Comparison of ENCODE assay signal across 9 cellular contexts in the genomic region with DNA sequence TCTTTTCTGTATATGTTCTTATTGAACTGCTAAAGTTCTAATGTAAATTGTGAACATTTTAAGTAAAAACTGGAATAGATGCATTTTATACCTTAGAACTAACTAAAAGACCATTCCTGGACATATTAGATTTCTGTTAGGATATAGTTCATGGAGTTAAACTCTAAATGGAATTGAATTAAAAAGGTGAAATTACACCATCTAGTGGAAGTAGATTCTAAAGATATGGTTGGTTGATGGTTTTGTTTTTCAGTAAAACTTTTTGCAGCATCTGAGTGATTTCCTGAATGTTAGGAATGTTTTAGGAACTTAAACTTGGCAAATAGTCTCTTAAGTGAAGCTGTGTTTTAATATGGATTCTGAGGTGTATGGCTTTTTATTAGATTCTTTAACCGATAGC.
A peak's percentile ranks its signal among the peaks of the same experiment; 100 is the strongest.
DNase-seq lines count a peak whose midpoint lies in the region; ATAC-seq, FAIRE-seq and TF ChIP-seq lines count a peak whose summit lies in the region.
"Had no signal": no experiment of that assay in that cellular context is flagged by ENCODE, and none has a peak within 500 bp of the region (broad histone marks: within the 10 kb centered on the region; RNA-seq: fewer than 3 reads in every experiment).

No MANE protein-coding gene starts in this region.

- H2AFZ ChIP-seq in H9 (ENCODE audit: low read length): no peak overlapping the region
- no peak overlapping the region for H2AFZ ChIP-seq in keratinocyte (ENCODE audit: control insufficient read depth, low read length)

- FAIRE-seq in keratinocyte (lab: Jason Lieb, UNC): peak; percentile 48

- H2BK12ac ChIP-seq in H9 (ENCODE audit: insufficient read length, low read depth, low read length): no peak overlapping the region

- no peaks in the 10 kb centered on the region for H3K4me1 Mint-ChIP-seq in H9
- no peaks in the 10 kb centered on the region for H3K4me1 Mint-ChIP-seq in CD4-positive, alpha-beta T cell (ENCODE audit: low read depth)

- H3T11ph ChIP-seq in H9 (ENCODE audit: low read length): no peak overlapping the region

- no peak overlapping the region for H3K4me3 Mint-ChIP-seq in H9
- no peak overlapping the region for H3K4me3 Mint-ChIP-seq in CD4-positive, alpha-beta T cell

- no peaks in the 10 kb centered on the region for H3K9me1 ChIP-seq in keratinocyte (ENCODE audit: control insufficient read depth, extremely low read depth, insufficient read depth, low read length)

- H3K79me2 ChIP-seq in H9 (ENCODE audit: insufficient read depth, low read length) (no peaks in the 10 kb centered on the region), keratinocyte (ENCODE audit: control insufficient read depth, insufficient read depth, low read length) (peaks cover 7% of the 10 kb centered on the region)

- H3K9me3 Mint-ChIP-seq in H9: no peaks in the 10 kb centered on the region
- no peaks in the 10 kb centered on the region for H3K9me3 Mint-ChIP-seq in CD4-positive, alpha-beta T cell

- no peak overlapping the region for H2BK120ac ChIP-seq in H9 (ENCODE audit: low read depth, low read length, poor library complexity, severe bottlenecking)

- dilution Hi-C loops in keratinocyte (cut with MboI; ENCODE audit: extremely low pct_ligation_motif_present, low sequenced_read_pairs): no loop called here

- no peak for TF ChIP-seq POLR2A in adrenal gland (IDR thresholded peaks at IDR 0.05)

- H3K56ac ChIP-seq in H9 (ENCODE audit: insufficient read length, low read depth, low read length): no peak overlapping the region

- H4K91ac ChIP-seq in H9 (ENCODE audit: insufficient read length, low read depth, low read length): no peak overlapping the region

- H3K4me2 ChIP-seq in H9 (ENCODE audit: insufficient read depth, insufficient read length, low read length): no peak overlapping the region
- H3K4me2 ChIP-seq in keratinocyte (ENCODE audit: control insufficient read depth, extremely low read depth, insufficient read depth, low read depth, low read length): no peak overlapping the region

- no peaks in the 10 kb centered on the region for H3K27me3 ChIP-seq in H9 (ENCODE audit: insufficient read depth, low read length)
- no peaks in the 10 kb centered on the region for H3K27me3 ChIP-seq in adrenal gland
- no peaks in the 10 kb centered on the region for H3K27me3 ChIP-seq in keratinocyte (ENCODE audit: control insufficient read depth, extremely low read depth, insufficient read depth, low read length)
- H3K27me3 ChIP-seq in CD4-positive, alpha-beta T cell (ENCODE audit: control insufficient read depth, insufficient read depth, low read length): no peaks in the 10 kb centered on the region

- H3K9ac ChIP-seq in H9 (ENCODE audit: extremely low read depth, insufficient read length, low read length) (no peak overlapping the region), keratinocyte (ENCODE audit: control insufficient read depth, extremely low read depth, insufficient read depth, low read length) (no peak overlapping the region)

- CTCF ChIA-PET in CD4-positive, alpha-beta T cell (lab: Charles Lee): interaction anchor here (1.0 kb wide), 1 partner anchor 9 kb away, joined by 3 read pairs; no protein-coding TSS in a partner anchor

- H4K8ac ChIP-seq in H9 (replicated peaks; ENCODE audit: insufficient read length, low read depth, low read length): no peak overlapping the region

- H3K4ac ChIP-seq in H9 (ENCODE audit: low read depth, low read length): no peak overlapping the region

- intact Hi-C loops in adrenal gland (cut with DNase I): no loop called here
- intact Hi-C loops in CD4-positive, alpha-beta T cell (cut with DNase I, micrococcal nuclease): loop anchor here (5.0 to 10.0 kb wide), 2 partner anchors 208 to 456 kb away; no protein-coding TSS in a partner anchor

- H3K4me1 ChIP-seq in H9 (ENCODE audit: insufficient read depth, low read length): no peaks in the 10 kb centered on the region
- no peaks in the 10 kb centered on the region for H3K4me1 ChIP-seq in adrenal gland (replicated peaks in 1 of 2)
- peaks cover 4% of the 10 kb centered on the region for H3K4me1 ChIP-seq in keratinocyte (ENCODE audit: control insufficient read depth, extremely low read depth, insufficient read depth, low read length)

- no peak overlapping the region for H4K5ac ChIP-seq in H9 (ENCODE audit: insufficient read length, low read depth, low read length)

- no peaks in the 10 kb centered on the region for H3K27me3 Mint-ChIP-seq in H9 (ENCODE audit: low read depth)
- H3K27me3 Mint-ChIP-seq in CD4-positive, alpha-beta T cell: no peaks in the 10 kb centered on the region

- no peak overlapping the region for H3K18ac ChIP-seq in H9 (ENCODE audit: insufficient read length, low read depth, low read length)

- H2BK20ac ChIP-seq in H9 (ENCODE audit: low read depth, low read length, poor library complexity, severe bottlenecking): no peak overlapping the region

- WGBS in H9 (ENCODE audit: extremely low coverage, insufficient read length, low lambda C conversion rate): no CpG with 5 or more reads among the region's 1 CpG
- WGBS in adrenal gland, 4 donors: 85 to 89% (median 88%) methylated on average over 1 of the region's 1 CpG

- H3K36me3 ChIP-seq in adrenal gland (replicated peaks in 1 of 2) (peaks cover 0 to 13% of the 10 kb centered on the region in 2 donors), keratinocyte (ENCODE audit: control insufficient read depth in 2 of 2, extremely low read depth in 1 of 2, insufficient read depth in 2 of 2, low read length in 2 of 2) (peaks cover 3 to 4% of the 10 kb centered on the region in 2 experiments)

- peak; percentile 45 for DNase-seq in ACHN
- no peak for DNase-seq in H9
- DNase-seq in adrenal gland: no peak
- no peak for DNase-seq in keratinocyte (ENCODE audit: low read depth, low spot score)
- no peak for DNase-seq in CD4-positive, alpha-beta T cell
- no peak for DNase-seq in D341Med (ENCODE audit: low spot score)
- DNase-seq: NCI-H2081 had no signal

- no peak overlapping the region for H2BK15ac ChIP-seq in H9 (ENCODE audit: low read depth, low read length)

- peaks cover 1 to 4% (median 2%) of the 10 kb centered on the region in 3 experiments; a peak in 4 of 7 replicates for H3K36me3 Mint-ChIP-seq in H9 (ENCODE audit: insufficient read depth in 1 of 3, low read depth in 3 of 3)
- H3K36me3 Mint-ChIP-seq in CD4-positive, alpha-beta T cell (ENCODE audit: low read depth): peaks cover 37% of the 10 kb centered on the region

- H3K27ac ChIP-seq in H9 (ENCODE audit: insufficient read length, low read depth, low read length) (no peak overlapping the region), adrenal gland (no peak overlapping the region), keratinocyte (ENCODE audit: control insufficient read depth, insufficient read depth, low read length) (peak overlapping the region; percentile 5)
- no peak overlapping the region for H3K27ac ChIP-seq in CD4-positive, alpha-beta T cell (ENCODE audit: low read depth, low read length)

- H3K9me3 ChIP-seq in H9 (ENCODE audit: control insufficient read depth, low read depth, low read length): no peaks in the 10 kb centered on the region
- no peaks in the 10 kb centered on the region for H3K9me3 ChIP-seq in adrenal gland (replicated peaks in 1 of 3)
- no peaks in the 10 kb centered on the region for H3K9me3 ChIP-seq in keratinocyte (ENCODE audit: control insufficient read depth, low read depth, low read length)
- H3K9me3 ChIP-seq in CD4-positive, alpha-beta T cell (ENCODE audit: control insufficient read depth, low read length): no peaks in the 10 kb centered on the region

- POLR2A ChIA-PET in CD4-positive, alpha-beta T cell (lab: Charles Lee): no interaction called here

- H3K79me1 ChIP-seq in H9 (ENCODE audit: insufficient read depth, low read depth, low read length, poor library complexity, severe bottlenecking): no peaks in the 10 kb centered on the region

- no peak overlapping the region for H3K27ac Mint-ChIP-seq in H9
- H3K27ac Mint-ChIP-seq in CD4-positive, alpha-beta T cell: no peak overlapping the region

- no peak overlapping the region for H3K14ac ChIP-seq in H9 (ENCODE audit: insufficient read depth, low read length)

- peak; percentile 41; the same call in 2 of the 3 replicates for TF ChIP-seq CTCF in H9 (conservative IDR thresholded peaks at IDR 0.05)
- TF ChIP-seq CTCF in adrenal gland (IDR thresholded peaks at IDR 0.05): peak in 5 of 6 experiments; percentile 20 to 42 (median 22)
- no peak for TF ChIP-seq CTCF in keratinocyte (optimal IDR thresholded peaks at IDR 0.05 in 1 of 3, IDR thresholded peaks at IDR 0.05 in 1 of 3, conservative IDR thresholded peaks at IDR 0.05 in 1 of 3; ENCODE audit: extremely low read depth in 1 of 3, insufficient read depth in 2 of 3, low read length in 3 of 3)
- TF ChIP-seq CTCF in CD4-positive, alpha-beta T cell (IDR thresholded peaks at IDR 0.05): no peak

- ATAC-seq in CD4-positive, alpha-beta T cell (ENCODE audit: poor library complexity): no peak
- ATAC-seq in activated CD4-positive, CD25-positive, alpha-beta regulatory T cell treated with anti-CD3 and anti-CD28 coated beads, Interleukin-2, amount 50 U/mL, for 24 hours: no peak
- no peak for ATAC-seq in HG03457 (IDR thresholded peaks at IDR 0.05; ENCODE audit: unreplicated experiment)

- H3K4me3 ChIP-seq in adrenal gland (no peak overlapping the region), keratinocyte (ENCODE audit: control insufficient read depth in 2 of 3, extremely low read depth in 1 of 3, insufficient read depth in 2 of 3, low read depth in 1 of 3, low read length in 3 of 3) (no peak overlapping the region)

- H3K23ac ChIP-seq in H9 (ENCODE audit: insufficient read length, low read depth, low read length): no peak overlapping the region

- no peak overlapping the region for H2AK5ac ChIP-seq in H9 (ENCODE audit: insufficient read length, low read length)

- H3K23me2 ChIP-seq in H9 (ENCODE audit: insufficient read length, low read depth, low read length, poor library complexity, severe bottlenecking): no peaks in the 10 kb centered on the region

- no peaks in the 10 kb centered on the region for H4K20me1 ChIP-seq in H9 (ENCODE audit: control insufficient read depth, insufficient read depth, insufficient read length)
- no peaks in the 10 kb centered on the region for H4K20me1 ChIP-seq in keratinocyte (ENCODE audit: control insufficient read depth, extremely low read depth, insufficient read depth, low read length)

- in situ Hi-C loops in ACHN (cut with HindIII; ENCODE audit: low pct_ligation_motif_present, low pct_unique_long_range_greater_than_20kb, low sequenced_read_pairs): no loop called here

- no peak overlapping the region for H2BK5ac ChIP-seq in H9 (ENCODE audit: insufficient read length, low read length)

Comparison
In these comparisons a context has a peak if more than half of its experiments do, and no peak if none do; other contexts are left out.
1. CTCF ChIP-seq: peak in H9 (single experiment) and adrenal gland (5 of 6); none in keratinocyte (0 of 3) and CD4-positive, alpha-beta T cell (single experiment).
2. intact Hi-C loops: an anchor here in CD4-positive, alpha-beta T cell (5.0 to 10.0 kb wide); none called in adrenal gland.